ENCODE assay signal across 8 cellular contexts in genomic region chr7:150737265-150738055, GRCh38. TPM values are rescaled to one million over a fixed set of nuclear protein-coding genes. Genes with fewer than 3 reads are reported as not detected.
DNase-seq lines count a peak whose midpoint lies in the region; ATAC-seq and TF ChIP-seq lines count a peak whose summit lies in the region.

Gene GIMAP5, plus strand, starts transcription at chr7:150737418. Its CDS starts 3,467 bp downstream, at chr7:150740885.

- intact Hi-C loops in uterus (cut with DNase I; ENCODE audit: low total_unique reads) (no loop called here), left colon (cut with DNase I, micrococcal nuclease) (no loop called here)

- ATAC-seq in GM19025 (IDR thresholded peaks at IDR 0.05; ENCODE audit: low read depth, unreplicated experiment) (peak; percentile 61), lung (ENCODE audit: insufficient read depth, low FRiP score) (peak; percentile 55), left colon (no peak)

- no peak within 1 kb of the TSS; the same call in 1 of the 2 replicates for H3K27ac ChIP-seq in HL-60 (replicated peaks)
- H3K27ac ChIP-seq in lung (ENCODE audit: low read depth in 1 of 2, low read length in 1 of 2): peak within 1 kb of the TSS; percentile 39 to 93
- H3K27ac ChIP-seq in uterus: peak within 1 kb of the TSS; percentile 69 to 72

- TF ChIP-seq CTCF in HL-60 (IDR thresholded peaks at IDR 0.05; ENCODE audit: insufficient read depth, low read length) (no peak), lung (IDR thresholded peaks at IDR 0.05; ENCODE audit: control extremely low read depth, extremely low read depth) (no peak), uterus (IDR thresholded peaks at IDR 0.05) (no peak), GM13977 (IDR thresholded peaks at IDR 0.05; ENCODE audit: extremely low read depth, insufficient read depth, missing control alignments) (no peak)

- peak in 1 of 2 experiments; percentile 16 for DNase-seq in HL-60 (ENCODE audit: low read depth in 1 of 2, low spot score in 1 of 2)
- peak; percentile 57 for DNase-seq in activated effector memory CD4-positive, alpha-beta T cell treated with Interleukin-2 at 50 U/mL for 16 hours
- no peak for DNase-seq in lung (ENCODE audit: low spot score)
- no peak for DNase-seq in uterus
- DNase-seq in left colon: no peak
- DNase-seq in NCI-H1092 treated with DMSO at 0.1 percent for 48 hours (lab: John Stamatoyannopoulos, UW): no peak
- no peak for DNase-seq in GM13977 (ENCODE audit: low spot score)

- in situ Hi-C loops in GM13977 (cut with MboI; ENCODE audit: low pct_unique_long_range_greater_than_20kb, low sequenced_read_pairs, unreplicated experiment): loop anchor here (10.0 kb wide), 1 partner anchor 283 kb away; the partner anchor contains the start of gene GIMAP8

- no peaks in the 10 kb centered on the region for H3K4me1 ChIP-seq in lung (ENCODE audit: control insufficient read depth in 2 of 2, insufficient read depth in 2 of 2, low read length in 2 of 2)
- H3K4me1 ChIP-seq in uterus: no peaks in the 10 kb centered on the region

- peaks cover 0 to 8% of the 10 kb centered on the region in 2 donors for H3K36me3 ChIP-seq in lung (ENCODE audit: control insufficient read depth in 2 of 2, insufficient read depth in 2 of 2, low read length in 2 of 2)
- H3K36me3 ChIP-seq in uterus: no peaks in the 10 kb centered on the region

- 20 to 26% methylated on average over 14 of the region's 14 CpGs for WGBS in lung, 2 donors

- H3K27me3 ChIP-seq in HL-60 (ENCODE audit: insufficient read depth, poor library complexity, severe bottlenecking) (no peaks in the 10 kb centered on the region), lung (ENCODE audit: control insufficient read depth, insufficient read depth) (no peaks in the 10 kb centered on the region), uterus (no peaks in the 10 kb centered on the region)

- H3K4me3 ChIP-seq in HL-60 (replicated peaks; ENCODE audit: insufficient read depth, low read length): peak within 1 kb of the TSS; percentile 41
- H3K4me3 ChIP-seq in lung: peak within 1 kb of the TSS; percentile 62
- H3K4me3 ChIP-seq in uterus: peak within 1 kb of the TSS; percentile 16 to 31

- H3K9me3 ChIP-seq in lung (ENCODE audit: control insufficient read depth in 2 of 2, insufficient read depth in 1 of 2, low read length in 1 of 2) (no peaks in the 10 kb centered on the region), uterus (no peaks in the 10 kb centered on the region)

- peak in 1 of 2 donors; percentile 51 for TF ChIP-seq POLR2A in uterus (IDR thresholded peaks at IDR 0.05)

RNA-seq across cellular contexts. Expression of gene GIMAP5, which starts in this region (rescaled TPM):
- total RNA-seq in lung (10 to 100 TPM; 24.8 to 27.3 TPM), uterus (100 to 1,000 TPM in 1 of 4 donors, 10 to 100 TPM in 3; 20.4 to 103 (median 31.9) TPM), left colon (1 to 10 TPM; 4.9 to 6.6 TPM)
- polyA plus RNA-seq in lung: 10 to 100 TPM; 47.9 to 60.6 TPM
